14 cellular contexts compared by ENCODE assay signal in genomic region chr13:98664924-98665637, GRCh38.
DNase-seq lines count a peak whose midpoint lies in the region; ATAC-seq and TF ChIP-seq lines count a peak whose summit lies in the region.
"Had no signal": no experiment of that assay in that cellular context is flagged by ENCODE, and none has a peak within 500 bp of the region (broad histone marks: within the 10 kb centered on the region; RNA-seq: fewer than 3 reads in every experiment).

No MANE protein-coding gene starts in this region.

- H3F3A ChIP-seq in PC-9 (ENCODE audit: insufficient read depth, low read depth) (peaks cover 19% of the 10 kb centered on the region; the same call in 1 of the 2 replicates), MM.1S (ENCODE audit: insufficient read depth, low read length) (no peaks in the 10 kb centered on the region)

- H3K27me3 ChIP-seq in PC-9 (ENCODE audit: insufficient read depth, low read depth) (no peaks in the 10 kb centered on the region), MM.1S (replicated peaks; ENCODE audit: insufficient read depth, low read length) (no peaks in the 10 kb centered on the region)
- H3K27me3 ChIP-seq: ascending aorta, right atrium auricular region, SJSA1 had no signal

- TF ChIP-seq CTCF in PC-9 (conservative IDR thresholded peaks at IDR 0.05) (no peak), MM.1S (IDR thresholded peaks at IDR 0.05; ENCODE audit: low read length) (no peak)

- H3K79me2 ChIP-seq in PC-9 (ENCODE audit: low read depth) (no peaks in the 10 kb centered on the region), MM.1S (ENCODE audit: low read length) (no peaks in the 10 kb centered on the region)

- H2AFZ ChIP-seq in PC-9 = no peak overlapping the region
- H2AFZ ChIP-seq in MM.1S (ENCODE audit: low read length) = no peak overlapping the region

- H3K4me1 ChIP-seq in PC-9 (replicated peaks; ENCODE audit: insufficient read depth) (peaks cover 27% of the 10 kb centered on the region), MM.1S (ENCODE audit: low read length) (no peaks in the 10 kb centered on the region)
- H3K4me1 ChIP-seq: ascending aorta, right atrium auricular region had no signal

- H3K4me2 ChIP-seq in PC-9 (peak overlapping the region; percentile 39), MM.1S (ENCODE audit: low read depth, low read length) (no peak overlapping the region)

- intact Hi-C loops in PC-9 (cut with micrococcal nuclease; ENCODE audit: unreplicated experiment) = no loop called here

- H3K9me2 ChIP-seq in PC-9 (ENCODE audit: insufficient read depth) (no peaks in the 10 kb centered on the region), MM.1S (replicated peaks; ENCODE audit: insufficient read depth, low read length) (no peaks in the 10 kb centered on the region)

- POLR2A ChIA-PET in PC-9 (lab: Charles Lee; ENCODE audit: unreplicated experiment) = no interaction called here

- H3K36me3 ChIP-seq in PC-9 (ENCODE audit: low read depth) (no peaks in the 10 kb centered on the region), MM.1S (replicated peaks; ENCODE audit: insufficient read depth, low read length) (no peaks in the 10 kb centered on the region)
- H3K36me3 ChIP-seq: ascending aorta, right atrium auricular region, SJSA1 had no signal

- H3K4me3 ChIP-seq in PC-9 (no peak overlapping the region), MM.1S (ENCODE audit: low read length) (no peak overlapping the region)
- H3K4me3 ChIP-seq: ascending aorta, right atrium auricular region, SJSA1 had no signal

- in situ Hi-C loops in ACHN (cut with HindIII; ENCODE audit: low pct_ligation_motif_present, low pct_unique_long_range_greater_than_20kb, low sequenced_read_pairs) = no loop called here

- no peak overlapping the region for H3K9ac ChIP-seq in MM.1S (ENCODE audit: low read length)

- H3K27ac ChIP-seq in PC-9 = peak overlapping the region; percentile 38
- H3K27ac ChIP-seq in MM.1S (ENCODE audit: low read length) = no peak overlapping the region
- H3K27ac ChIP-seq: ascending aorta, right atrium auricular region, SJSA1 had no signal

- H4K20me1 ChIP-seq in PC-9 (ENCODE audit: insufficient read depth) (no peaks in the 10 kb centered on the region), MM.1S (ENCODE audit: insufficient read depth, low read length) (no peaks in the 10 kb centered on the region)

- DNase-seq in ACHN (peak; percentile 7), PC-9 (peak in 1 of 2 experiments; percentile 80), glomerular visceral epithelial cell (ENCODE audit: extremely low spot score) (peak; percentile 44), COLO668 (lab: John Stamatoyannopoulos, UW; ENCODE audit: unreplicated experiment) (no peak), DMS 273 treated with DMSO at 0.1 percent for 48 hours (lab: John Stamatoyannopoulos, UW) (no peak), MM.1S (no peak)
- DNase-seq: activated CD4-positive, CD25-positive, alpha-beta regulatory T cell treated with anti-CD3 and anti-CD28 coated beads, Interleukin-2, amount 50 U/mL, for 72 hours; activated effector memory CD4-positive, alpha-beta T cell treated with anti-CD3 and anti-CD28 coated beads, Interleukin-2, amount 50 U/mL, for 16 hours; cortex of kidney had no signal

- no TSS peak for BruUV-seq in PC-9 (replicated peaks; lab: Mats Ljungman, UMichigan)

- CTCF ChIA-PET in PC-9 (lab: Charles Lee) = no interaction called here

- H3K9me3 ChIP-seq in PC-9 (ENCODE audit: insufficient read depth, low read depth) (no peaks in the 10 kb centered on the region), MM.1S (replicated peaks; ENCODE audit: insufficient read depth, low read length) (no peaks in the 10 kb centered on the region)
- H3K9me3 ChIP-seq: ascending aorta, right atrium auricular region, SJSA1 had no signal

- peak; percentile 61 for ATAC-seq in GM18909 (IDR thresholded peaks at IDR 0.05; ENCODE audit: poor library complexity, unreplicated experiment)
- ATAC-seq in HG03565 (IDR thresholded peaks at IDR 0.05; ENCODE audit: unreplicated experiment) = no peak

Comparison
In these comparisons a context has a peak if more than half of its experiments do, and no peak if none do; other contexts are left out.
1. DNase-seq: peak in ACHN (single experiment) and glomerular visceral epithelial cell (single experiment); none in COLO668 (single experiment), DMS 273 treated with DMSO at 0.1 percent for 48 hours (single experiment) and MM.1S (single experiment).